ENCODE assay signal across 1 cellular context in genomic region chr11:3920148-3920852, GRCh38.
TF ChIP-seq lines count a peak whose summit lies in the region.

No MANE protein-coding gene starts in this region.

TF ChIP-seq in GM23338, 12 proteins besides CTCF, POLR2A, EP300 and RAD21 (continued from another document):
- TF ChIP-seq REST (IDR thresholded peaks at IDR 0.05; ENCODE audit: unreplicated experiment): no peak
- no peak for TF ChIP-seq ZNF331 (CRISPR knock-in tag; IDR thresholded peaks at IDR 0.05; ENCODE audit: low read depth)
- no peak for TF ChIP-seq JUNB (IDR thresholded peaks at IDR 0.05; ENCODE audit: unreplicated experiment)
- TF ChIP-seq POLR2AphosphoS5 (IDR thresholded peaks at IDR 0.05; ENCODE audit: low read depth): no peak
- TF ChIP-seq STAT1 (IDR thresholded peaks at IDR 0.05; ENCODE audit: unreplicated experiment): no peak
- no peak for TF ChIP-seq EZH2phosphoT487 (IDR thresholded peaks at IDR 0.05; ENCODE audit: unreplicated experiment)
- TF ChIP-seq, protein P1, sequence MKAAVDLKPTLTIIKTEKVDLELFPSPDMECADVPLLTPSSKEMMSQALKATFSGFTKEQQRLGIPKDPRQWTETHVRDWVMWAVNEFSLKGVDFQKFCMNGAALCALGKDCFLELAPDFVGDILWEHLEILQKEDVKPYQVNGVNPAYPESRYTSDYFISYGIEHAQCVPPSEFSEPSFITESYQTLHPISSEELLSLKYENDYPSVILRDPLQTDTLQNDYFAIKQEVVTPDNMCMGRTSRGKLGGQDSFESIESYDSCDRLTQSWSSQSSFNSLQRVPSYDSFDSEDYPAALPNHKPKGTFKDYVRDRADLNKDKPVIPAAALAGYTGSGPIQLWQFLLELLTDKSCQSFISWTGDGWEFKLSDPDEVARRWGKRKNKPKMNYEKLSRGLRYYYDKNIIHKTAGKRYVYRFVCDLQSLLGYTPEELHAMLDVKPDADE (IDR thresholded peaks at IDR 0.05): no peak
- TF ChIP-seq EZH2 (IDR thresholded peaks at IDR 0.05; ENCODE audit: low read depth, unreplicated experiment): no peak
- no peak for TF ChIP-seq NANOG (IDR thresholded peaks at IDR 0.05; ENCODE audit: borderline replicate concordance)
